Comparison of ENCODE assay signal across 15 cellular contexts in the genomic region with DNA sequence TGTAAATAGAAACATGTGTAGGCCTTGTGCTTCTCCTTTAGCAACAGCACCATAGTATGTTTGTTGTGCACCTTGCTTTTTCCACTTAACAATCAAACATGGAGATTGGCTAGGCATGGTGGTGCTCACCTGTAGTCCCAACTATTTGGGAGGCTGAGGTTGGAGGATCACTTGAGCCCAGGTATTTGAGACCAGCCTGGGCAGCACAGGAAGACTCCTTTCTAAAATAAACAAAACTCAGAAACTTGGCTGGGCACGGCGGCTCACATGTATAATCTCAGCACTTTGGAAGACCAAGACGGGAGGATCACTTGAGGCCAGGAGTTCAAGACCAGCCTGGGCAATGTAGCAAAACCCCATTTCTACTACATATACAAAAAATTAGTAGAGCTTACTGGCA. TPM values are rescaled to one million over a fixed set of nuclear protein-coding genes. Genes with fewer than 3 reads are reported as not detected.
DNase-seq lines count a peak whose midpoint lies in the region; ATAC-seq and TF ChIP-seq lines count a peak whose summit lies in the region.
"Had no signal": no experiment of that assay in that cellular context is flagged by ENCODE, and none has a peak within 500 bp of the region (broad histone marks: within the 10 kb centered on the region; RNA-seq: fewer than 3 reads in every experiment).

No MANE protein-coding gene starts in this region.

- H3K4me3 Mint-ChIP-seq in activated CD4-positive, alpha-beta T cell treated with anti-CD3 and anti-CD28 coated beads for 36 hours = no peak overlapping the region

- WGBS in heart right ventricle, 2 donors = 92 to 95% methylated on average over 3 of the region's 3 CpGs
- WGBS in prostate gland = 86% methylated on average over 3 of the region's 3 CpGs

- peak overlapping the region in 9 of 10 donors; percentile 77 to 95 (median 87) for H3K27ac ChIP-seq in heart right ventricle
- H3K27ac ChIP-seq in prostate gland = peak overlapping the region; percentile 73 to 79
- no peak overlapping the region for H3K27ac ChIP-seq in MM.1S (ENCODE audit: low read length)

- H3K36me3 ChIP-seq in heart right ventricle (peaks cover 0 to 9% (median 0%) of the 10 kb centered on the region in 9 donors), prostate gland (no peaks in the 10 kb centered on the region), MM.1S (replicated peaks; ENCODE audit: insufficient read depth, low read length) (no peaks in the 10 kb centered on the region)
- H3K36me3 ChIP-seq: Peyer's patch had no signal

- POLR2A ChIA-PET in activated CD4-positive, alpha-beta T cell treated with anti-CD3 and anti-CD28 coated beads for 36 hours (lab: Charles Lee) = no interaction called here

- no peak overlapping the region for H2AFZ ChIP-seq in MM.1S (ENCODE audit: low read length)

- no peaks in the 10 kb centered on the region for H3K27me3 Mint-ChIP-seq in activated CD4-positive, alpha-beta T cell treated with anti-CD3 and anti-CD28 coated beads for 36 hours

- H3K4me1 ChIP-seq in heart right ventricle = peaks cover 0 to 48% (median 27%) of the 10 kb centered on the region in 9 donors
- no peaks in the 10 kb centered on the region for H3K4me1 ChIP-seq in prostate gland (replicated peaks)
- no peaks in the 10 kb centered on the region for H3K4me1 ChIP-seq in MM.1S (ENCODE audit: low read length)

- no peak for ATAC-seq in heart right ventricle
- ATAC-seq in left cardiac atrium = no peak
- ATAC-seq in activated CD4-positive, alpha-beta T cell treated with anti-CD3 and anti-CD28 coated beads for 36 hours = no peak
- ATAC-seq: mucosa of descending colon had no signal

- peak overlapping the region in 2 of 10 donors; percentile 69 to 74 for H3K4me3 ChIP-seq in heart right ventricle
- H3K4me3 ChIP-seq in prostate gland = no peak overlapping the region
- H3K4me3 ChIP-seq in MM.1S (ENCODE audit: low read length) = no peak overlapping the region
- H3K4me3 ChIP-seq: mucosa of descending colon had no signal

- intact Hi-C loops in heart right ventricle (cut with DNase I) (loop anchor here in 1 of 10 donors (10.0 kb wide), 1 partner anchor 377 kb away; a partner anchor contains a TSS), left cardiac atrium (cut with DNase I) (no loop called here), prostate gland (cut with DNase I) (loop anchor here (10.0 kb wide), 1 partner anchor 167 kb away; no protein-coding TSS in a partner anchor)
- intact Hi-C loops in activated CD4-positive, alpha-beta T cell treated with anti-CD3 and anti-CD28 coated beads for 36 hours (cut with DNase I, micrococcal nuclease) = no loop called here

- H3K79me2 ChIP-seq in MM.1S (ENCODE audit: low read length) = no peaks in the 10 kb centered on the region

- H3K36me3 Mint-ChIP-seq in activated CD4-positive, alpha-beta T cell treated with anti-CD3 and anti-CD28 coated beads for 36 hours (ENCODE audit: low read depth) = no peaks in the 10 kb centered on the region

- H3K9me3 ChIP-seq in heart right ventricle (no peaks in the 10 kb centered on the region), prostate gland (no peaks in the 10 kb centered on the region), MM.1S (replicated peaks; ENCODE audit: insufficient read depth, low read length) (no peaks in the 10 kb centered on the region)
- H3K9me3 ChIP-seq: mucosa of descending colon, Peyer's patch had no signal

- no peaks in the 10 kb centered on the region for H3K27me3 ChIP-seq in heart right ventricle
- H3K27me3 ChIP-seq in prostate gland (replicated peaks; ENCODE audit: insufficient read depth) = no peaks in the 10 kb centered on the region
- no peaks in the 10 kb centered on the region for H3K27me3 ChIP-seq in MM.1S (replicated peaks; ENCODE audit: insufficient read depth, low read length)
- H3K27me3 ChIP-seq: Peyer's patch had no signal

- H3F3A ChIP-seq in MM.1S (ENCODE audit: insufficient read depth, low read length) = no peaks in the 10 kb centered on the region

- no peak for TF ChIP-seq POLR2A in prostate gland (IDR thresholded peaks at IDR 0.05)

- no peaks in the 10 kb centered on the region for H3K9me3 Mint-ChIP-seq in activated CD4-positive, alpha-beta T cell treated with anti-CD3 and anti-CD28 coated beads for 36 hours (ENCODE audit: low read depth)

- no peak overlapping the region for H3K27ac Mint-ChIP-seq in activated CD4-positive, alpha-beta T cell treated with anti-CD3 and anti-CD28 coated beads for 36 hours

- no peaks in the 10 kb centered on the region for H4K20me1 ChIP-seq in MM.1S (ENCODE audit: insufficient read depth, low read length)

- DNase-seq in heart right ventricle (no peak), left cardiac atrium (no peak), islet precursor cell (peak; percentile 16), prostate gland (ENCODE audit: low spot score) (no peak), NCI-H2196 (lab: John Stamatoyannopoulos, UW; ENCODE audit: unreplicated experiment) (no peak), MM.1S (no peak)
- DNase-seq in activated CD4-positive, alpha-beta T cell treated with anti-CD3 and anti-CD28 coated beads for 36 hours = no peak
- no peak for DNase-seq in effector CD4-positive, alpha-beta T cell
- DNase-seq: activated CD4-positive, alpha-beta T cell treated with anti-CD3 and anti-CD28 coated beads for 4 hours; COR-L47; mucosa of descending colon; NCI-H1436 treated with DMSO at 0.1 percent for 48 hours; NCI-H526; T-helper 2 cell had no signal

- no peaks in the 10 kb centered on the region for H3K9me2 ChIP-seq in MM.1S (replicated peaks; ENCODE audit: insufficient read depth, low read length)

- no peak overlapping the region for H3K9ac ChIP-seq in MM.1S (ENCODE audit: low read length)

- peaks cover 20% of the 10 kb centered on the region for H3K4me1 Mint-ChIP-seq in activated CD4-positive, alpha-beta T cell treated with anti-CD3 and anti-CD28 coated beads for 36 hours

- CTCF ChIA-PET in activated CD4-positive, alpha-beta T cell treated with anti-CD3 and anti-CD28 coated beads for 36 hours (lab: Charles Lee) = no interaction called here

- no peak overlapping the region for H3K4me2 ChIP-seq in MM.1S (ENCODE audit: low read depth, low read length)

- TF ChIP-seq CTCF in heart right ventricle (IDR thresholded peaks at IDR 0.05) (no peak), prostate gland (IDR thresholded peaks at IDR 0.05) (no peak), MM.1S (IDR thresholded peaks at IDR 0.05; ENCODE audit: low read length) (no peak)

RNA-seq across cellular contexts. Expression of a gene that starts 0.9 kb away (rescaled TPM):
- total RNA-seq in heart right ventricle = 10 to 100 TPM; 13.9 to 31.5 (median 21.5) TPM
- 10 to 100 TPM in 1 of 2 donors, 1 to 10 TPM in 1; 4.8 to 17.6 TPM for polyA plus RNA-seq in heart right ventricle
- 10 to 100 TPM; 10.1 to 28.2 TPM for total RNA-seq in left cardiac atrium
- 10 to 100 TPM; 35.3 to 81.7 TPM for total RNA-seq in prostate gland
- total RNA-seq in activated CD4-positive, alpha-beta T cell treated with anti-CD3 and anti-CD28 coated beads for 36 hours = under 1 TPM in 1 of 2 experiments, not detected in 1; 0.14 TPM

RNA-seq across cellular contexts. Expression of a gene that starts 7.1 kb away (rescaled TPM):
- total RNA-seq in heart right ventricle (10 to 100 TPM; 20.9 to 29.8 (median 21.9) TPM), left cardiac atrium (10 to 100 TPM; 29.3 to 30.3 TPM), prostate gland (10 to 100 TPM; 46.3 to 95.2 TPM)
- 10 to 100 TPM; 22.2 to 24.4 TPM for polyA plus RNA-seq in heart right ventricle
- total RNA-seq in activated CD4-positive, alpha-beta T cell treated with anti-CD3 and anti-CD28 coated beads for 36 hours = 10 to 100 TPM; 61.8 to 78.1 TPM

Comparison
In these comparisons a context has a peak if more than half of its experiments do, and no peak if none do; other contexts are left out.
1. RNA of a gene that starts 0.9 kb away (total RNA-seq): 35.3 to 81.7 TPM in prostate gland, 10.1 to 28.2 TPM in left cardiac atrium and 13.9 to 31.5 TPM in heart right ventricle; 0.14 TPM in activated CD4-positive, alpha-beta T cell treated with anti-CD3 and anti-CD28 coated beads for 36 hours; every median in the first group is over 4 times any median in the second.